In the genomic region with DNA sequence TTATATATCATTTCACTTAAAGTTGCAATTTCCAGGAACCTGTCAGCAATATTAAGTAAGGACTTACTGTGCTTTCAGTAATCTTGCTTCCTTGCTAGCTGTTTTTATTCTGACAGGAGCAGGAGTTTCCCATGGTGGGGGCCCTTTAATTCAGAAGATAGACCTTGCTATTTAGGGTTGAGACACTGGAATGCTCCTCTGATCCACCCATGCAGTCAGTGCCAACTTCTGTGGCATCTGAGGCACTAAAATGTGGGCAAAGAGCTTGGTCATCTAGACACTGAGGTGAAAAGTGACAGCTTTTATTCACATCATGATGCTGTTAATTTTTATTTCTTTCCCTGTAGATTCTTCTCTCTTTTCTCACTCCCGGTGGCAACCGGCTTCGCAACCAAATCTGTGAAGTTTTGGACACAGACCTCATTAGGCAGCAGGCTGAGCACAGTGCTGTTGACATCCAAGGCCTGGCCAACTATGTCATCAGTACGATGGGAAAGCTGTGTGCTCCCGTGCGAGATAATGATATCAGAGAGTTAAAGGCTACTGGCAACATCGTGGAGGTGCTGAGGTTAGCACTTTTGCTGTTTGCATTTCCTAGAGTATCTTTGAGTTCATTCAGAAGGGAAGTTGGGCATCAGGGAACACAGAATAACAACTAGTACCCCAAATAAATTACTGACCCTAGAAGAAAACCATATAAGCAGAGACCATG, we compare ENCODE assay signal across 20 cellular contexts. TPM values are rescaled to one million over a fixed set of nuclear protein-coding genes. Genes with fewer than 3 reads are reported as not detected.
DNase-seq lines count a peak whose midpoint lies in the region; ATAC-seq and TF ChIP-seq lines count a peak whose summit lies in the region.
"Had no signal": no experiment of that assay in that cellular context is flagged by ENCODE, and none has a peak within 500 bp of the region (broad histone marks: within the 10 kb centered on the region; RNA-seq: fewer than 3 reads in every experiment).

No MANE protein-coding gene starts in this region.

- CTCF ChIA-PET in activated CD4-positive, alpha-beta memory T cell treated with anti-CD3 and anti-CD28 coated beads, Interleukin-2, amount 10 ng/mL, durations not matched to agents 7 days and 5 days (lab: Charles Lee) = no interaction called here
- CTCF ChIA-PET in activated CD4-positive, alpha-beta memory T cell treated with anti-CD3 and anti-CD28 coated beads for 36 hours (lab: Charles Lee) = interaction anchor here (1.2 kb wide), 1 partner anchor 38 kb away, joined by 8 read pairs; no protein-coding TSS in a partner anchor

- intact Hi-C loops in activated CD4-positive, alpha-beta memory T cell treated with anti-CD3 and anti-CD28 coated beads for 36 hours (cut with micrococcal nuclease) = no loop called here
- intact Hi-C loops in Right ventricle myocardium superior (cut with DNase I) = no loop called here

- POLR2A ChIA-PET in activated CD4-positive, alpha-beta memory T cell treated with anti-CD3 and anti-CD28 coated beads, Interleukin-2, amount 10 ng/mL, durations not matched to agents 7 days and 5 days (lab: Charles Lee) = interaction anchor here (1.2 to 1.5 kb wide), 2 partner anchors 18 to 22 kb away, joined by 3 read pairs; no protein-coding TSS in a partner anchor
- POLR2A ChIA-PET in activated CD4-positive, alpha-beta memory T cell treated with anti-CD3 and anti-CD28 coated beads for 36 hours (lab: Charles Lee) = no interaction called here

- DNase-seq in activated CD4-positive, alpha-beta memory T cell treated with anti-CD3 and anti-CD28 coated beads, Interleukin-2, amount 10 ng/mL, durations not matched to agents 7 days and 5 days = no peak
- DNase-seq in activated CD4-positive, alpha-beta memory T cell treated with anti-CD3 and anti-CD28 coated beads for 36 hours = no peak
- DNase-seq in Right ventricle myocardium superior (peak; percentile 53), islet precursor cell (peak; percentile 48), progenitor cell of endocrine pancreas (ENCODE audit: low spot score, unreplicated experiment) (no peak), WERI-Rb-1 (no peak)
- DNase-seq: 8988T; AML-193; DMS79; GM23248; NCI-H1092; NCI-H187; NCI-H69; NK-92 treated with Interleukin-12 subunit alpha and Interleukin-12 subunit beta, amount 100 ng/mL, for 24 hours; OCI-M1 had no signal

- H3K9me3 Mint-ChIP-seq in activated CD4-positive, alpha-beta memory T cell treated with anti-CD3 and anti-CD28 coated beads, Interleukin-2, amount 10 ng/mL, durations not matched to agents 7 days and 5 days = no peaks in the 10 kb centered on the region
- H3K9me3 Mint-ChIP-seq in activated CD4-positive, alpha-beta memory T cell treated with anti-CD3 and anti-CD28 coated beads for 36 hours = no peaks in the 10 kb centered on the region
- no peaks in the 10 kb centered on the region for H3K9me3 Mint-ChIP-seq in progenitor cell of endocrine pancreas (ENCODE audit: low read depth)

- ATAC-seq in Right ventricle myocardium superior (ENCODE audit: poor library complexity) = peak; percentile 89
- no peak for ATAC-seq in HG03439 (IDR thresholded peaks at IDR 0.05; ENCODE audit: unreplicated experiment)
- ATAC-seq: GM12878, HCT116 had no signal

- no peak overlapping the region for H3K9ac ChIP-seq in skeletal muscle tissue (ENCODE audit: low read depth in 1 of 3, low read length in 3 of 3)
- H3K9ac ChIP-seq: GM23248, KMS-11 had no signal

- peak overlapping the region; percentile 39 for H3K27ac ChIP-seq in skeletal muscle tissue (ENCODE audit: low read depth, low read length)
- H3K27ac ChIP-seq in WERI-Rb-1 = no peak overlapping the region
- H3K27ac ChIP-seq: GM23248, KMS-11 had no signal

- peaks cover 13% of the 10 kb centered on the region for H3K4me1 Mint-ChIP-seq in activated CD4-positive, alpha-beta memory T cell treated with anti-CD3 and anti-CD28 coated beads, Interleukin-2, amount 10 ng/mL, durations not matched to agents 7 days and 5 days
- H3K4me1 Mint-ChIP-seq in activated CD4-positive, alpha-beta memory T cell treated with anti-CD3 and anti-CD28 coated beads for 36 hours (ENCODE audit: low read depth) = no peaks in the 10 kb centered on the region
- no peaks in the 10 kb centered on the region for H3K4me1 Mint-ChIP-seq in progenitor cell of endocrine pancreas (ENCODE audit: low read depth)

- peaks cover 29 to 43% (median 38%) of the 10 kb centered on the region in 3 donors for H3K4me1 ChIP-seq in skeletal muscle tissue (ENCODE audit: control insufficient read depth in 3 of 3, insufficient read depth in 3 of 3, low read length in 3 of 3)

- no peaks in the 10 kb centered on the region for H3K27me3 Mint-ChIP-seq in activated CD4-positive, alpha-beta memory T cell treated with anti-CD3 and anti-CD28 coated beads, Interleukin-2, amount 10 ng/mL, durations not matched to agents 7 days and 5 days
- no peaks in the 10 kb centered on the region for H3K27me3 Mint-ChIP-seq in activated CD4-positive, alpha-beta memory T cell treated with anti-CD3 and anti-CD28 coated beads for 36 hours
- no peaks in the 10 kb centered on the region for H3K27me3 Mint-ChIP-seq in progenitor cell of endocrine pancreas

- H3K27me3 ChIP-seq in skeletal muscle tissue (ENCODE audit: control insufficient read depth in 3 of 3, insufficient read depth in 3 of 3, low read length in 3 of 3) (no peaks in the 10 kb centered on the region), WERI-Rb-1 (ENCODE audit: insufficient read depth, low read depth, severe bottlenecking) (no peaks in the 10 kb centered on the region)

- H3K4me3 Mint-ChIP-seq in activated CD4-positive, alpha-beta memory T cell treated with anti-CD3 and anti-CD28 coated beads, Interleukin-2, amount 10 ng/mL, durations not matched to agents 7 days and 5 days = no peak overlapping the region
- no peak overlapping the region for H3K4me3 Mint-ChIP-seq in activated CD4-positive, alpha-beta memory T cell treated with anti-CD3 and anti-CD28 coated beads for 36 hours
- no peak overlapping the region for H3K4me3 Mint-ChIP-seq in progenitor cell of endocrine pancreas (ENCODE audit: low read depth)

- peaks cover 29% of the 10 kb centered on the region for H3K36me3 Mint-ChIP-seq in activated CD4-positive, alpha-beta memory T cell treated with anti-CD3 and anti-CD28 coated beads, Interleukin-2, amount 10 ng/mL, durations not matched to agents 7 days and 5 days (ENCODE audit: low read depth)
- peaks cover 23% of the 10 kb centered on the region for H3K36me3 Mint-ChIP-seq in activated CD4-positive, alpha-beta memory T cell treated with anti-CD3 and anti-CD28 coated beads for 36 hours
- H3K36me3 Mint-ChIP-seq in progenitor cell of endocrine pancreas (ENCODE audit: insufficient read depth) = peaks cover 12% of the 10 kb centered on the region

- H3K4me3 ChIP-seq in skeletal muscle tissue (ENCODE audit: low read length in 3 of 3) (no peak overlapping the region), WERI-Rb-1 (ENCODE audit: low read depth, low read length) (no peak overlapping the region)
- H3K4me3 ChIP-seq: GM12878, GM23248 had no signal

- H3K9me3 ChIP-seq in skeletal muscle tissue (ENCODE audit: control insufficient read depth in 3 of 3, low read length in 3 of 3) (no peaks in the 10 kb centered on the region), WERI-Rb-1 (ENCODE audit: severe bottlenecking) (no peaks in the 10 kb centered on the region)

- no peak for TF ChIP-seq CTCF in progenitor cell of endocrine pancreas (IDR thresholded peaks at IDR 0.05; ENCODE audit: unreplicated experiment)
- TF ChIP-seq CTCF in WERI-Rb-1 (IDR thresholded peaks at IDR 0.05; ENCODE audit: low read depth, low read length) = no peak

- H3K36me3 ChIP-seq in skeletal muscle tissue (ENCODE audit: control insufficient read depth in 3 of 3, insufficient read depth in 3 of 3, low read length in 3 of 3) = peaks cover 40 to 69% (median 66%) of the 10 kb centered on the region in 3 donors
- H3K36me3 ChIP-seq in WERI-Rb-1 = no peaks in the 10 kb centered on the region

- peak overlapping the region; percentile 29 for H3K27ac Mint-ChIP-seq in activated CD4-positive, alpha-beta memory T cell treated with anti-CD3 and anti-CD28 coated beads, Interleukin-2, amount 10 ng/mL, durations not matched to agents 7 days and 5 days
- no peak overlapping the region for H3K27ac Mint-ChIP-seq in activated CD4-positive, alpha-beta memory T cell treated with anti-CD3 and anti-CD28 coated beads for 36 hours
- H3K27ac Mint-ChIP-seq in progenitor cell of endocrine pancreas = no peak overlapping the region

RNA-seq across cellular contexts. Expression of gene TCP11L2, which starts 18.8 kb away (rescaled TPM):
- total RNA-seq in activated CD4-positive, alpha-beta memory T cell treated with anti-CD3 and anti-CD28 coated beads, Interleukin-2, amount 10 ng/mL, durations not matched to agents 7 days and 5 days = 10 to 100 TPM; 25.1 to 27.8 TPM
- 10 to 100 TPM in 1 of 2 experiments, 1 to 10 TPM in 1; 8.8 to 10.3 TPM for total RNA-seq in activated CD4-positive, alpha-beta memory T cell treated with anti-CD3 and anti-CD28 coated beads for 36 hours
- total RNA-seq in Right ventricle myocardium superior = 122 TPM
- total RNA-seq in skeletal muscle tissue = 50.6 TPM
- total RNA-seq in progenitor cell of endocrine pancreas = 14.8 and 16.1 TPM in 2 replicates

RNA-seq across cellular contexts. Expression of gene POLR3B, which starts 36.3 kb away (rescaled TPM):
- total RNA-seq in activated CD4-positive, alpha-beta memory T cell treated with anti-CD3 and anti-CD28 coated beads, Interleukin-2, amount 10 ng/mL, durations not matched to agents 7 days and 5 days = 1 to 10 TPM; 3.7 to 4.4 TPM
- total RNA-seq in activated CD4-positive, alpha-beta memory T cell treated with anti-CD3 and anti-CD28 coated beads for 36 hours = 1 to 10 TPM; 6.2 to 7.3 TPM
- 7.1 TPM for total RNA-seq in Right ventricle myocardium superior
- 15.1 TPM for total RNA-seq in skeletal muscle tissue
- 11.8 and 12.3 TPM in 2 replicates for total RNA-seq in progenitor cell of endocrine pancreas

Comparison
In these comparisons a context has a peak if more than half of its experiments do, and no peak if none do; other contexts are left out.
1. DNase-seq: peak in Right ventricle myocardium superior (single experiment) and islet precursor cell (single experiment); none in activated CD4-positive, alpha-beta memory T cell treated with anti-CD3 and anti-CD28 coated beads, Interleukin-2, amount 10 ng/mL, durations not matched to agents 7 days and 5 days (single experiment), activated CD4-positive, alpha-beta memory T cell treated with anti-CD3 and anti-CD28 coated beads for 36 hours (single experiment), progenitor cell of endocrine pancreas (single experiment) and WERI-Rb-1 (single experiment).